In genomic region chr14:103763730-103764488, GRCh38 we compare ENCODE assay signal across 12 cellular contexts. TPM values are rescaled to one million over a fixed set of nuclear protein-coding genes. Genes with fewer than 3 reads are reported as not detected.
A peak's percentile ranks its signal among the peaks of the same experiment; 100 is the strongest.
DNase-seq lines count a peak whose midpoint lies in the region; ATAC-seq and TF ChIP-seq lines count a peak whose summit lies in the region.
"Had no signal": no experiment of that assay in that cellular context is flagged by ENCODE, and none has a peak within 500 bp of the region (broad histone marks: within the 10 kb centered on the region; RNA-seq: fewer than 3 reads in every experiment).

No MANE protein-coding gene starts in this region.

- no peak for TF ChIP-seq POLR2A in stomach (IDR thresholded peaks at IDR 0.05)

- POLR2A ChIA-PET in activated CD8-positive, alpha-beta T cell treated with anti-CD3 and anti-CD28 coated beads for 36 hours (lab: Charles Lee): no interaction called here
- POLR2A ChIA-PET in activated CD8-positive, alpha-beta T cell treated with anti-CD3 and anti-CD28 coated beads, Interleukin-2, amount 10 ng/mL, durations not matched to agents 7 days and 5 days (lab: Charles Lee): no interaction called here

- 83 to 93% (median 92%) methylated on average over 5 of the region's 5 CpGs for WGBS in stomach, 5 donors

- no peaks in the 10 kb centered on the region for H3K9me3 Mint-ChIP-seq in activated CD8-positive, alpha-beta T cell treated with anti-CD3 and anti-CD28 coated beads for 36 hours
- H3K9me3 Mint-ChIP-seq in activated CD8-positive, alpha-beta T cell treated with anti-CD3 and anti-CD28 coated beads, Interleukin-2, amount 10 ng/mL, durations not matched to agents 7 days and 5 days (ENCODE audit: insufficient read depth): no peaks in the 10 kb centered on the region
- H3K9me3 Mint-ChIP-seq in stimulated activated memory B cell treated with anti-CD40 and anti-IgM and Interleukin-4, amounts not matched to agents 10 μg/mL and 1 μg/mL and 100 μg/mL, for 72 hours: peaks cover 2% of the 10 kb centered on the region

- no peaks in the 10 kb centered on the region for H3K9me3 ChIP-seq in stomach

- intact Hi-C loops in activated CD8-positive, alpha-beta T cell treated with anti-CD3 and anti-CD28 coated beads for 36 hours (cut with micrococcal nuclease): no loop called here
- intact Hi-C loops in stomach (cut with DNase I; ENCODE audit: low total_unique reads): no loop called here

- H3K27me3 ChIP-seq in HL-60 (ENCODE audit: insufficient read depth, poor library complexity, severe bottlenecking) (no peaks in the 10 kb centered on the region), stomach (no peaks in the 10 kb centered on the region)

- H3K27me3 Mint-ChIP-seq in activated CD8-positive, alpha-beta T cell treated with anti-CD3 and anti-CD28 coated beads for 36 hours: no peaks in the 10 kb centered on the region
- no peaks in the 10 kb centered on the region for H3K27me3 Mint-ChIP-seq in activated CD8-positive, alpha-beta T cell treated with anti-CD3 and anti-CD28 coated beads, Interleukin-2, amount 10 ng/mL, durations not matched to agents 7 days and 5 days (ENCODE audit: low read depth)
- H3K27me3 Mint-ChIP-seq in stimulated activated memory B cell treated with anti-CD40 and anti-IgM and Interleukin-4, amounts not matched to agents 10 μg/mL and 1 μg/mL and 100 μg/mL, for 72 hours: no peaks in the 10 kb centered on the region
- H3K27me3 Mint-ChIP-seq: naive B cell had no signal

- peaks cover 8% of the 10 kb centered on the region for H3K4me1 Mint-ChIP-seq in activated CD8-positive, alpha-beta T cell treated with anti-CD3 and anti-CD28 coated beads for 36 hours (ENCODE audit: low read depth)
- peaks cover 6% of the 10 kb centered on the region for H3K4me1 Mint-ChIP-seq in activated CD8-positive, alpha-beta T cell treated with anti-CD3 and anti-CD28 coated beads, Interleukin-2, amount 10 ng/mL, durations not matched to agents 7 days and 5 days (ENCODE audit: low read depth)
- H3K4me1 Mint-ChIP-seq in stimulated activated memory B cell treated with anti-CD40 and anti-IgM and Interleukin-4, amounts not matched to agents 10 μg/mL and 1 μg/mL and 100 μg/mL, for 72 hours: peaks cover 17% of the 10 kb centered on the region

- no peak overlapping the region for H3K4me3 Mint-ChIP-seq in activated CD8-positive, alpha-beta T cell treated with anti-CD3 and anti-CD28 coated beads for 36 hours
- no peak overlapping the region for H3K4me3 Mint-ChIP-seq in activated CD8-positive, alpha-beta T cell treated with anti-CD3 and anti-CD28 coated beads, Interleukin-2, amount 10 ng/mL, durations not matched to agents 7 days and 5 days
- no peak overlapping the region for H3K4me3 Mint-ChIP-seq in stimulated activated memory B cell treated with anti-CD40 and anti-IgM and Interleukin-4, amounts not matched to agents 10 μg/mL and 1 μg/mL and 100 μg/mL, for 72 hours
- H3K4me3 Mint-ChIP-seq: naive B cell had no signal

- no peak for TF ChIP-seq CTCF in activated CD8-positive, alpha-beta T cell treated with anti-CD3 and anti-CD28 coated beads for 36 hours (IDR thresholded peaks at IDR 0.05)
- TF ChIP-seq CTCF in HL-60 (IDR thresholded peaks at IDR 0.05; ENCODE audit: insufficient read depth, low read length) (no peak), stomach (IDR thresholded peaks at IDR 0.05) (no peak)

- ATAC-seq in activated CD8-positive, alpha-beta T cell treated with anti-CD3 and anti-CD28 coated beads for 36 hours: peak; percentile 64
- no peak for ATAC-seq in activated CD8-positive, alpha-beta T cell treated with anti-CD3 and anti-CD28 coated beads, Interleukin-2, amount 10 ng/mL, durations not matched to agents 7 days and 5 days
- ATAC-seq in HG02623 (IDR thresholded peaks at IDR 0.05; ENCODE audit: unreplicated experiment): peak; percentile 75
- ATAC-seq in stimulated activated memory B cell treated with anti-CD40 and anti-IgM and Interleukin-4, amounts not matched to agents 10 μg/mL and 1 μg/mL and 100 μg/mL, for 72 hours: peak; percentile 76

- H3K36me3 Mint-ChIP-seq in activated CD8-positive, alpha-beta T cell treated with anti-CD3 and anti-CD28 coated beads for 36 hours (ENCODE audit: low read depth): peaks cover 2% of the 10 kb centered on the region
- no peaks in the 10 kb centered on the region for H3K36me3 Mint-ChIP-seq in activated CD8-positive, alpha-beta T cell treated with anti-CD3 and anti-CD28 coated beads, Interleukin-2, amount 10 ng/mL, durations not matched to agents 7 days and 5 days (ENCODE audit: low read depth)
- peaks cover 12% of the 10 kb centered on the region for H3K36me3 Mint-ChIP-seq in stimulated activated memory B cell treated with anti-CD40 and anti-IgM and Interleukin-4, amounts not matched to agents 10 μg/mL and 1 μg/mL and 100 μg/mL, for 72 hours

- TF ChIP-seq EP300 in stomach (IDR thresholded peaks at IDR 0.05): no peak

- peaks cover 5 to 22% (median 13%) of the 10 kb centered on the region in 4 donors for H3K36me3 ChIP-seq in stomach

- H3K27ac ChIP-seq in HL-60 (replicated peaks): peak overlapping the region; percentile 73
- H3K27ac ChIP-seq in stomach: no peak overlapping the region
- H3K27ac ChIP-seq: epithelial cell of prostate had no signal

- no peaks in the 10 kb centered on the region for H3K4me1 ChIP-seq in stomach

- peak overlapping the region; percentile 21 for H3K27ac Mint-ChIP-seq in activated CD8-positive, alpha-beta T cell treated with anti-CD3 and anti-CD28 coated beads for 36 hours
- H3K27ac Mint-ChIP-seq in activated CD8-positive, alpha-beta T cell treated with anti-CD3 and anti-CD28 coated beads, Interleukin-2, amount 10 ng/mL, durations not matched to agents 7 days and 5 days: no peak overlapping the region
- no peak overlapping the region for H3K27ac Mint-ChIP-seq in stimulated activated memory B cell treated with anti-CD40 and anti-IgM and Interleukin-4, amounts not matched to agents 10 μg/mL and 1 μg/mL and 100 μg/mL, for 72 hours

- H3K4me3 ChIP-seq in HL-60 (replicated peaks; ENCODE audit: insufficient read depth, low read length) (no peak overlapping the region), stomach (no peak overlapping the region)

- peak; percentile 19 for DNase-seq in activated CD8-positive, alpha-beta T cell treated with anti-CD3 and anti-CD28 coated beads for 36 hours
- no peak for DNase-seq in activated CD8-positive, alpha-beta T cell treated with anti-CD3 and anti-CD28 coated beads, Interleukin-2, amount 10 ng/mL, durations not matched to agents 7 days and 5 days
- DNase-seq in HL-60 (ENCODE audit: low read depth in 1 of 2, low spot score in 1 of 2) (peak; percentile 35 to 62), Kasumi-1 (lab: John Stamatoyannopoulos, UW) (no peak), stomach (no peak), NCI-H774 (lab: John Stamatoyannopoulos, UW) (no peak)
- DNase-seq: H7, naive B cell, NCI-H510A had no signal

- CTCF ChIA-PET in activated CD8-positive, alpha-beta T cell treated with anti-CD3 and anti-CD28 coated beads for 36 hours (lab: Charles Lee): no interaction called here
- CTCF ChIA-PET in activated CD8-positive, alpha-beta T cell treated with anti-CD3 and anti-CD28 coated beads, Interleukin-2, amount 10 ng/mL, durations not matched to agents 7 days and 5 days (lab: Charles Lee): interaction anchor here (1.1 kb wide), 1 partner anchor 39 kb away, joined by 3 read pairs; no protein-coding TSS in a partner anchor

RNA-seq across cellular contexts. Expression of gene ZFYVE21, which starts 48.3 kb away (rescaled TPM):
- 10 to 100 TPM; 10.4 to 11.6 TPM for total RNA-seq in activated CD8-positive, alpha-beta T cell treated with anti-CD3 and anti-CD28 coated beads for 36 hours
- 10 to 100 TPM; 16.7 to 17.4 TPM for total RNA-seq in activated CD8-positive, alpha-beta T cell treated with anti-CD3 and anti-CD28 coated beads, Interleukin-2, amount 10 ng/mL, durations not matched to agents 7 days and 5 days
- total RNA-seq in stomach: 100 to 1,000 TPM in 2 of 5 donors, 10 to 100 TPM in 3; 28.0 to 150 (median 64.8) TPM
- 10 to 100 TPM; 51.9 to 95.5 (median 81.0) TPM for polyA plus RNA-seq in stomach

RNA-seq across cellular contexts. Expression of gene XRCC3, which starts 48.7 kb away (rescaled TPM):
- total RNA-seq in activated CD8-positive, alpha-beta T cell treated with anti-CD3 and anti-CD28 coated beads for 36 hours: 10 to 100 TPM; 47.3 to 55.2 TPM
- total RNA-seq in activated CD8-positive, alpha-beta T cell treated with anti-CD3 and anti-CD28 coated beads, Interleukin-2, amount 10 ng/mL, durations not matched to agents 7 days and 5 days: 10 to 100 TPM; 46.2 to 52.5 TPM
- 10 to 100 TPM in 2 of 5 donors, 1 to 10 TPM in 3; 2.6 to 70.1 (median 7.0) TPM for total RNA-seq in stomach
- 1 to 10 TPM; 3.5 to 6.2 (median 3.8) TPM for polyA plus RNA-seq in stomach

Comparison
In these comparisons a context has a peak if more than half of its experiments do, and no peak if none do; other contexts are left out.
1. DNase-seq: peak in activated CD8-positive, alpha-beta T cell treated with anti-CD3 and anti-CD28 coated beads for 36 hours (single experiment) and HL-60 (2 of 2); none in activated CD8-positive, alpha-beta T cell treated with anti-CD3 and anti-CD28 coated beads, Interleukin-2, amount 10 ng/mL, durations not matched to agents 7 days and 5 days (single experiment), Kasumi-1 (0 of 2), stomach (single experiment) and NCI-H774 (single experiment).